ENCODE assay signal across 2 cellular contexts in genomic region chr12:6689000-6689882, GRCh38.
TF ChIP-seq lines count a peak whose summit lies in the region.

TSS of gene ZNF384 (minus strand) at chr12:6689375. CDS start at chr12:6679520, 9,855 bp downstream.

TF ChIP-seq in IMR-90, 13 proteins besides CTCF, POLR2A, EP300 and RAD21 (continued from another document):
- no peak for TF ChIP-seq ELK1 (IDR thresholded peaks at IDR 0.05; ENCODE audit: borderline replicate concordance, low read depth, low read length)
- peak; percentile 10 for TF ChIP-seq BHLHE40 (IDR thresholded peaks at IDR 0.05; ENCODE audit: low read depth, low read length)
- peak; percentile 70 for TF ChIP-seq MXI1 (IDR thresholded peaks at IDR 0.05; ENCODE audit: borderline replicate concordance, low read depth, low read length)
- 0 out of 2 replicates have a peak, but pooled peaks have one; percentile 19 for TF ChIP-seq RFX5 (IDR thresholded peaks at IDR 0.05; ENCODE audit: low read depth, low read length)
- peak; percentile 60 for TF ChIP-seq NFE2L2 (IDR thresholded peaks at IDR 0.05; ENCODE audit: low read depth, low read length)
- peak; percentile 88 for TF ChIP-seq MAZ (IDR thresholded peaks at IDR 0.05; ENCODE audit: borderline replicate concordance, low read depth, low read length)
- TF ChIP-seq RCOR1 (IDR thresholded peaks at IDR 0.05; ENCODE audit: insufficient replicate concordance, low read length) = peak; percentile 13
- no peak for TF ChIP-seq SMC3 (IDR thresholded peaks at IDR 0.05; ENCODE audit: low read depth, low read length)

TF ChIP-seq in endothelial cell of umbilical vein, 7 proteins besides CTCF, POLR2A, EP300 and RAD21 (continued from another document):
- no peak for TF ChIP-seq EZH2 (IDR thresholded peaks at IDR 0.05; ENCODE audit: borderline replicate concordance, low read depth, low read length, severe bottlenecking)
- TF ChIP-seq MAX (IDR thresholded peaks at IDR 0.05; ENCODE audit: insufficient read depth, insufficient read length) = peak; percentile 7
- TF ChIP-seq MYC (IDR thresholded peaks at IDR 0.05; ENCODE audit: low read depth, low read length) = peak; percentile 79
- no peak for TF ChIP-seq GATA2 (IDR thresholded peaks at IDR 0.05; ENCODE audit: insufficient read depth, insufficient read length, low read depth, low read length)
TF ChIP-seq in endothelial cell of umbilical vein: peak in this region for 4.
